In genomic region chr16:30924086-30924714, GRCh38 we compare ENCODE assay signal across 8 cellular contexts. TPM values are rescaled to one million over a fixed set of nuclear protein-coding genes. Genes with fewer than 3 reads are reported as not detected.
DNase-seq lines count a peak whose midpoint lies in the region; ATAC-seq lines count a peak whose summit lies in the region.

No MANE protein-coding gene starts in this region.

- peak; percentile 20 for DNase-seq in activated naive CD4-positive, alpha-beta T cell treated with anti-CD3 and anti-CD28 coated beads for 36 hours
- DNase-seq in activated naive CD4-positive, alpha-beta T cell treated with anti-CD3 and anti-CD28 coated beads, Interleukin-2, amount 50 U/mL, for 16 hours, result no peak
- DNase-seq in activated T-cell treated with anti-CD3 and anti-CD28 coated beads, Interleukin-2, amount 50 U/mL, for 72 hours, result peak in 1 of 2 donors; percentile 29
- no peak for DNase-seq in stimulated activated naive B cell treated with anti-CD40 and anti-IgM and Interleukin-4, amounts not matched to agents 10 μg/mL and 1 μg/mL and 100 μg/mL, for 72 hours
- no peak for DNase-seq in HCEC 1CT

- H3K9me3 Mint-ChIP-seq in activated naive CD4-positive, alpha-beta T cell treated with anti-CD3 and anti-CD28 coated beads for 36 hours, result no peaks in the 10 kb centered on the region
- H3K9me3 Mint-ChIP-seq in activated T-cell treated with anti-CD3 and anti-CD28 coated beads, Interleukin-2, amount 50 U/mL, for 72 hours, result no peaks in the 10 kb centered on the region
- no peaks in the 10 kb centered on the region for H3K9me3 Mint-ChIP-seq in stimulated activated naive B cell treated with anti-CD40 and anti-IgM and Interleukin-4, amounts not matched to agents 10 μg/mL and 1 μg/mL and 100 μg/mL, for 72 hours

- no peaks in the 10 kb centered on the region for H3K27me3 ChIP-seq in iPS-18a (ENCODE audit: control insufficient read depth, insufficient read depth, low read length)

- peaks cover 1% of the 10 kb centered on the region for H3K36me3 Mint-ChIP-seq in activated naive CD4-positive, alpha-beta T cell treated with anti-CD3 and anti-CD28 coated beads for 36 hours (ENCODE audit: low read depth)
- H3K36me3 Mint-ChIP-seq in activated T-cell treated with anti-CD3 and anti-CD28 coated beads, Interleukin-2, amount 50 U/mL, for 72 hours (ENCODE audit: insufficient read depth in 2 of 2), result no peaks in the 10 kb centered on the region
- peaks cover 3 to 22% of the 10 kb centered on the region in 2 donors for H3K36me3 Mint-ChIP-seq in stimulated activated naive B cell treated with anti-CD40 and anti-IgM and Interleukin-4, amounts not matched to agents 10 μg/mL and 1 μg/mL and 100 μg/mL, for 72 hours

- H3K27me3 Mint-ChIP-seq in activated naive CD4-positive, alpha-beta T cell treated with anti-CD3 and anti-CD28 coated beads for 36 hours (ENCODE audit: low read depth), result no peaks in the 10 kb centered on the region
- H3K27me3 Mint-ChIP-seq in activated T-cell treated with anti-CD3 and anti-CD28 coated beads, Interleukin-2, amount 50 U/mL, for 72 hours (ENCODE audit: low read depth), result no peaks in the 10 kb centered on the region
- H3K27me3 Mint-ChIP-seq in stimulated activated naive B cell treated with anti-CD40 and anti-IgM and Interleukin-4, amounts not matched to agents 10 μg/mL and 1 μg/mL and 100 μg/mL, for 72 hours, result no peaks in the 10 kb centered on the region

- peak overlapping the region; percentile 7 for H3K27ac ChIP-seq in iPS-18a (ENCODE audit: low read length)

- intact Hi-C loops in activated naive CD4-positive, alpha-beta T cell treated with anti-CD3 and anti-CD28 coated beads for 36 hours (cut with micrococcal nuclease), result loop anchor here (10.0 kb wide), 2 partner anchors 369 to 549 kb away; partner anchors contain the start of genes MYL11, TBC1D10B and ZNF764

- CTCF ChIA-PET in activated naive CD4-positive, alpha-beta T cell treated with anti-CD3 and anti-CD28 coated beads for 36 hours (lab: Charles Lee), result interaction anchor here (2.0 kb wide), 1 partner anchor 18 kb away, joined by 9 read pairs; no protein-coding TSS in a partner anchor

- H3K36me3 ChIP-seq in iPS-18a (ENCODE audit: control insufficient read depth, low read depth, low read length), result peaks cover 7% of the 10 kb centered on the region

- H3K4me1 Mint-ChIP-seq in activated naive CD4-positive, alpha-beta T cell treated with anti-CD3 and anti-CD28 coated beads for 36 hours (ENCODE audit: low read depth), result peaks cover 14% of the 10 kb centered on the region
- peaks cover 22% of the 10 kb centered on the region for H3K4me1 Mint-ChIP-seq in activated T-cell treated with anti-CD3 and anti-CD28 coated beads, Interleukin-2, amount 50 U/mL, for 72 hours (ENCODE audit: low read depth)
- peaks cover 27 to 44% of the 10 kb centered on the region in 2 donors for H3K4me1 Mint-ChIP-seq in stimulated activated naive B cell treated with anti-CD40 and anti-IgM and Interleukin-4, amounts not matched to agents 10 μg/mL and 1 μg/mL and 100 μg/mL, for 72 hours

- no peak for ATAC-seq in activated T-cell treated with anti-CD3 and anti-CD28 coated beads, Interleukin-2, amount 50 U/mL, for 72 hours (replicated peaks in 1 of 2)
- ATAC-seq in stimulated activated naive B cell treated with anti-CD40 and anti-IgM and Interleukin-4, amounts not matched to agents 10 μg/mL and 1 μg/mL and 100 μg/mL, for 72 hours (replicated peaks), result no peak
- ATAC-seq in GM21825 (IDR thresholded peaks at IDR 0.05; ENCODE audit: unreplicated experiment) (no peak), HG03378 (IDR thresholded peaks at IDR 0.05; ENCODE audit: unreplicated experiment) (no peak)

- peak overlapping the region; percentile 63 for H3K4me3 ChIP-seq in iPS-18a (ENCODE audit: low read length)

- H3K4me1 ChIP-seq in iPS-18a (ENCODE audit: control insufficient read depth, low read depth, low read length), result no peaks in the 10 kb centered on the region

- H3K4me3 Mint-ChIP-seq in activated naive CD4-positive, alpha-beta T cell treated with anti-CD3 and anti-CD28 coated beads for 36 hours, result peak overlapping the region; percentile 70
- H3K4me3 Mint-ChIP-seq in activated T-cell treated with anti-CD3 and anti-CD28 coated beads, Interleukin-2, amount 50 U/mL, for 72 hours, result peak overlapping the region; percentile 79 to 82
- peak overlapping the region; percentile 90 to 91 for H3K4me3 Mint-ChIP-seq in stimulated activated naive B cell treated with anti-CD40 and anti-IgM and Interleukin-4, amounts not matched to agents 10 μg/mL and 1 μg/mL and 100 μg/mL, for 72 hours

- no peak overlapping the region for H3K27ac Mint-ChIP-seq in activated naive CD4-positive, alpha-beta T cell treated with anti-CD3 and anti-CD28 coated beads for 36 hours
- H3K27ac Mint-ChIP-seq in activated T-cell treated with anti-CD3 and anti-CD28 coated beads, Interleukin-2, amount 50 U/mL, for 72 hours, result no peak overlapping the region
- peak overlapping the region; percentile 92 for H3K27ac Mint-ChIP-seq in stimulated activated naive B cell treated with anti-CD40 and anti-IgM and Interleukin-4, amounts not matched to agents 10 μg/mL and 1 μg/mL and 100 μg/mL, for 72 hours

- peak overlapping the region; percentile 64 for H3K9ac ChIP-seq in iPS-18a (ENCODE audit: low read length)

- no peaks in the 10 kb centered on the region for H3K9me3 ChIP-seq in iPS-18a (ENCODE audit: control insufficient read depth, low read depth, low read length)

RNA-seq across cellular contexts. Expression of gene FBXL19, which starts 0.8 kb away (rescaled TPM):
- 10 to 100 TPM; 13.6 to 15.2 TPM for total RNA-seq in activated naive CD4-positive, alpha-beta T cell treated with anti-CD3 and anti-CD28 coated beads for 36 hours
- 10 to 100 TPM; 24.9 to 25.7 TPM for total RNA-seq in activated T-cell treated with anti-CD3 and anti-CD28 coated beads, Interleukin-2, amount 50 U/mL, for 72 hours

RNA-seq across cellular contexts. Expression of gene ORAI3, which starts 24.7 kb away (rescaled TPM):
- 1 to 10 TPM; 4.2 to 4.7 TPM for total RNA-seq in activated naive CD4-positive, alpha-beta T cell treated with anti-CD3 and anti-CD28 coated beads for 36 hours
- total RNA-seq in activated T-cell treated with anti-CD3 and anti-CD28 coated beads, Interleukin-2, amount 50 U/mL, for 72 hours, result 10 to 100 TPM; 13.6 to 15.6 TPM

RNA-seq across cellular contexts. Expression of gene CTF1, which starts 27.8 kb away (rescaled TPM):
- under 1 TPM; 0.21 to 0.27 TPM for total RNA-seq in activated naive CD4-positive, alpha-beta T cell treated with anti-CD3 and anti-CD28 coated beads for 36 hours
- total RNA-seq in activated T-cell treated with anti-CD3 and anti-CD28 coated beads, Interleukin-2, amount 50 U/mL, for 72 hours, result under 1 TPM; 0.25 to 0.72 TPM

RNA-seq across cellular contexts. Expression of gene BCL7C, which starts 30.3 kb away (rescaled TPM):
- total RNA-seq in activated naive CD4-positive, alpha-beta T cell treated with anti-CD3 and anti-CD28 coated beads for 36 hours, result 10 to 100 TPM; 18.1 to 18.6 TPM
- 10 to 100 TPM; 21.7 to 23.2 TPM for total RNA-seq in activated T-cell treated with anti-CD3 and anti-CD28 coated beads, Interleukin-2, amount 50 U/mL, for 72 hours

RNA-seq across cellular contexts. Expression of gene SETD1A, which starts 33.4 kb away (rescaled TPM):
- 10 to 100 TPM; 14.3 to 14.6 TPM for total RNA-seq in activated naive CD4-positive, alpha-beta T cell treated with anti-CD3 and anti-CD28 coated beads for 36 hours
- 10 to 100 TPM; 19.1 to 25.5 TPM for total RNA-seq in activated T-cell treated with anti-CD3 and anti-CD28 coated beads, Interleukin-2, amount 50 U/mL, for 72 hours
